Comparison of ENCODE assay signal across 14 cellular contexts in genomic region chr18:6747646-6748045, GRCh38. TPM values are rescaled to one million over a fixed set of nuclear protein-coding genes. Genes with fewer than 3 reads are reported as not detected.
DNase-seq lines count a peak whose midpoint lies in the region; ATAC-seq, FAIRE-seq and TF ChIP-seq lines count a peak whose summit lies in the region.
"Had no signal": no experiment of that assay in that cellular context is flagged by ENCODE, and none has a peak within 500 bp of the region (broad histone marks: within the 10 kb centered on the region; RNA-seq: fewer than 3 reads in every experiment).

No MANE protein-coding gene starts in this region.

- DNase-seq in ELR (ENCODE audit: low read depth) (peak; percentile 10), epithelial cell of esophagus (ENCODE audit: low read depth) (peak; percentile 66), sciatic nerve (ENCODE audit: low spot score) (no peak), NCI-H1092 treated with DMSO at 0.1 percent for 48 hours (lab: John Stamatoyannopoulos, UW) (no peak), GM10266 (ENCODE audit: extremely low spot score) (no peak), GM12892 (ENCODE audit: insufficient read length) (no peak)
- DNase-seq: activated CD4-positive, alpha-beta T cell treated with anti-CD3 and anti-CD28 coated beads for 4 hours; DMS79 treated with DMSO at 0.1 percent for 48 hours; NCI-H1417 treated with DMSO at 0.1 percent for 48 hours; stomach had no signal

- no peak overlapping the region for H3K4me3 ChIP-seq in epithelial cell of esophagus (ENCODE audit: low read length)
- H3K4me3 ChIP-seq: stomach had no signal

- no peak for TF ChIP-seq POLR2A in GM12892 (IDR thresholded peaks at IDR 0.05; ENCODE audit: low read depth, low read length)

- ATAC-seq in sciatic nerve: peak; percentile 58
- ATAC-seq in HG03520 (IDR thresholded peaks at IDR 0.05; ENCODE audit: unreplicated experiment): no peak
- ATAC-seq: Panc1 had no signal

- intact Hi-C loops in sciatic nerve (cut with DNase I): no loop called here

- no peak for FAIRE-seq in GM12892 (lab: Jason Lieb, UNC)
- FAIRE-seq: frontal cortex had no signal

- TF ChIP-seq CTCF in epithelial cell of esophagus (IDR thresholded peaks at IDR 0.05; ENCODE audit: insufficient read depth, low read depth, low read length, missing control alignments) (no peak), GM10266 (IDR thresholded peaks at IDR 0.05; ENCODE audit: control insufficient read depth, insufficient read depth, low read depth, missing control alignments) (no peak)

TF ChIP-seq in PFSK-1, 5 proteins besides CTCF, POLR2A, EP300 and RAD21:
- TF ChIP-seq TAF1 (IDR thresholded peaks at IDR 0.05; ENCODE audit: borderline replicate concordance, insufficient read depth, low read length): no peak
- TF ChIP-seq SIN3A (IDR thresholded peaks at IDR 0.05; ENCODE audit: borderline replicate concordance, insufficient read depth, low read length): peak; percentile 38; the same call in 1 of the 2 replicates

RNA-seq across cellular contexts. Expression of gene ARHGAP28, which starts 18.1 kb away (rescaled TPM):
- not detected for polyA plus RNA-seq in PFSK-1 (2012; ENCODE audit: insufficient read length, low read depth)
- 9.7 TPM for total RNA-seq in sciatic nerve
- not detected for polyA plus RNA-seq in GM12892 (2012; ENCODE audit: missing spikeins)

Comparison
In these comparisons a context has a peak if more than half of its experiments do, and no peak if none do; other contexts are left out.
1. DNase-seq: peak in ELR (single experiment) and epithelial cell of esophagus (single experiment); none in sciatic nerve (single experiment), NCI-H1092 treated with DMSO at 0.1 percent for 48 hours (single experiment), GM10266 (single experiment) and GM12892 (single experiment).